25 cellular contexts compared by ENCODE assay signal in genomic region chr6:84424956-84425355, GRCh38.
"Had no signal": no experiment of that assay in that cellular context is flagged by ENCODE, and none has a peak within 500 bp of the region (broad histone marks: within the 10 kb centered on the region; RNA-seq: fewer than 3 reads in every experiment).

No MANE protein-coding gene starts in this region.

- H3K27ac Mint-ChIP-seq: activated CD8-positive, alpha-beta T cell treated with anti-CD3 and anti-CD28 coated beads, Interleukin-2, amount 10 ng/mL, durations not matched to agents 7 days and 5 days; activated naive CD4-positive, alpha-beta T cell treated with anti-CD3 and anti-CD28 coated beads, Interleukin-2, amount 50 U/mL, for 24 hours; activated T-helper 1 cell treated with anti-CD3 and anti-CD28 coated beads, Interleukin-12 subunit alpha, Interleukin-12 subunit beta, Interleukin-2, Interleukin-4 antibody, amounts not matched to agents 30 ng/mL and 10 ng/mL and 1 ng/mL, durations not matched to agents 14 hours and 24 hours and 36 hours; brain; natural killer cell; stimulated activated naive CD8-positive, alpha-beta T cell treated with anti-CD3 and anti-CD28 coated beads, Interleukin-15, Interleukin-2, amounts not matched to agents 100 ng/mL and 50 ng/mL, for 24 hours; T-helper 2 cell treated with Interferon-gamma antibody and Interleukin-4, amounts not matched to agents 5 μg/mL and 100 μg/mL, for 36 hours had no signal

- H3K4me1 ChIP-seq: left ventricle myocardium inferior, psoas muscle, uterus had no signal

- H3K9me3 ChIP-seq: left ventricle myocardium inferior, neutrophil, ovary, psoas muscle, uterus had no signal

- H3K36me3 Mint-ChIP-seq: activated naive CD4-positive, alpha-beta T cell treated with anti-CD3 and anti-CD28 coated beads, Interleukin-2, amount 50 U/mL, for 24 hours; brain; natural killer cell had no signal

- H3K9me3 Mint-ChIP-seq: activated naive CD4-positive, alpha-beta T cell treated with anti-CD3 and anti-CD28 coated beads, Interleukin-2, amount 50 U/mL, for 24 hours; activated T-helper 1 cell treated with anti-CD3 and anti-CD28 coated beads, Interleukin-12 subunit alpha, Interleukin-12 subunit beta, Interleukin-2, Interleukin-4 antibody, amounts not matched to agents 30 ng/mL and 10 ng/mL and 1 ng/mL, durations not matched to agents 14 hours and 24 hours and 36 hours; brain; stimulated activated naive CD8-positive, alpha-beta T cell treated with anti-CD3 and anti-CD28 coated beads, Interleukin-15, Interleukin-2, amounts not matched to agents 100 ng/mL and 50 ng/mL, for 24 hours; T-helper 2 cell treated with Interferon-gamma antibody and Interleukin-4, amounts not matched to agents 5 μg/mL and 100 μg/mL, for 36 hours had no signal

- H3K27ac ChIP-seq: left ventricle myocardium inferior, neutrophil, ovary, psoas muscle, uterus, VCaP had no signal

- H3K36me3 ChIP-seq: left ventricle myocardium inferior, neutrophil, ovary, uterus had no signal

- H3K4me3 Mint-ChIP-seq: activated CD8-positive, alpha-beta T cell treated with anti-CD3 and anti-CD28 coated beads, Interleukin-2, amount 10 ng/mL, durations not matched to agents 7 days and 5 days; activated naive CD4-positive, alpha-beta T cell treated with anti-CD3 and anti-CD28 coated beads, Interleukin-2, amount 50 U/mL, for 24 hours; activated T-helper 1 cell treated with anti-CD3 and anti-CD28 coated beads, Interleukin-12 subunit alpha, Interleukin-12 subunit beta, Interleukin-2, Interleukin-4 antibody, amounts not matched to agents 30 ng/mL and 10 ng/mL and 1 ng/mL, durations not matched to agents 14 hours and 24 hours and 36 hours; natural killer cell; stimulated activated naive CD8-positive, alpha-beta T cell treated with anti-CD3 and anti-CD28 coated beads, Interleukin-15, Interleukin-2, amounts not matched to agents 100 ng/mL and 50 ng/mL, for 24 hours; T-helper 2 cell treated with Interferon-gamma antibody and Interleukin-4, amounts not matched to agents 5 μg/mL and 100 μg/mL, for 36 hours had no signal

- H3K4me1 Mint-ChIP-seq: activated naive CD4-positive, alpha-beta T cell treated with anti-CD3 and anti-CD28 coated beads, Interleukin-2, amount 50 U/mL, for 24 hours; brain; natural killer cell had no signal

- DNase-seq: activated CD4-positive, alpha-beta T cell treated with anti-CD3 and anti-CD28 coated beads, Interleukin-2, amount 50 U/mL, for 1 hour; activated CD8-positive, alpha-beta T cell treated with anti-CD3 and anti-CD28 coated beads, Interleukin-2, amount 10 ng/mL, durations not matched to agents 7 days and 5 days; activated gamma-delta T cell treated with Interleukin-2 at 50 U/mL for 16 hours; anterior cingulate cortex; caudate nucleus; dermis blood vessel endothelial cell; effector CD8-positive, alpha-beta T cell; erythroblast; foreskin fibroblast; left ventricle myocardium inferior; natural killer cell; ovary; psoas muscle; right cardiac atrium; stimulated activated CD4-positive, alpha-beta T cell treated with anti-CD3 and anti-CD28 coated beads, Interleukin-12 subunit alpha, Interleukin-12 subunit beta, amount 100 ng/mL, for 4 hours; trophoblast cell; uterus had no signal

- H3K4me3 ChIP-seq: left ventricle myocardium inferior, ovary, psoas muscle, uterus had no signal

- H3K27me3 ChIP-seq: ovary, uterus had no signal

- ATAC-seq: activated CD4-positive, CD25-positive, alpha-beta regulatory T cell treated with anti-CD3 and anti-CD28 coated beads, Interleukin-2, amount 50 U/mL, for 24 hours; activated CD8-positive, alpha-beta T cell treated with anti-CD3 and anti-CD28 coated beads, Interleukin-2, amount 10 ng/mL, durations not matched to agents 7 days and 5 days; natural killer cell; psoas muscle; right cardiac atrium had no signal
